In the genomic region with DNA sequence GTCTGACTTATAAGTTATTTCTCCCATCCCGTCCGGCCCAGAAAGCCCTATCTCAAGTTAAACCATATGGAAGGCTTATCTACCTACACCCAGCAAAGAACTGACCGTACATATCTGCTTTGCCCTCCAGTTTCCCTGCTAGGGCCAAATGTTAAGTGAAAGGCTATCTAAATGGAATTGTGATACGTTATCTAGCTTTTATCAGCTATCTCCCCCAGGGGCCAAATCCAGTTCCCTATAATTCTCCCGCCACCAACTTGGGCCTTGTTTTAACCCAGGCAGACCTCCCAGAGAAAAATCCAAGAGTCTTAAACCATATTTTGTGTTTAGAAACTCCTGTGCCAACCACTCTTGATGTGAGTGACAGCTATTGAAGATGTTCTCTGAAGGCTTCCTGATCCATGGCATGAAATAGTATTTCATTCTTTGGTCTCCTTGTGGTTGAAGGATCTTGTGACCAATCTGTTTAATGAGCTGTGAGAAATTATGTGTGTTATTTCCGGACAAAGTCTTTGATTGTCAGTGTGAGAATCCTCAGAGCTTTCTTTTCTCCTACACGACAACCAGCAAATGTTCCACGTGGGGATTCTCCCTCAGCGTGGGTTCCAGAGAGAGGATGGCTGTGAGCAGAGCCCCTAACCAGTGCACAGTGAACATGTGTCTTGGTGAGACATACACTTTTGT, we compare ENCODE assay signal across 26 cellular contexts. TPM values are rescaled to one million over a fixed set of nuclear protein-coding genes. Genes with fewer than 3 reads are reported as not detected.
DNase-seq lines count a peak whose midpoint lies in the region; ATAC-seq and TF ChIP-seq lines count a peak whose summit lies in the region.
"Had no signal": no experiment of that assay in that cellular context is flagged by ENCODE, and none has a peak within 500 bp of the region (broad histone marks: within the 10 kb centered on the region; RNA-seq: fewer than 3 reads in every experiment).

No MANE protein-coding gene starts in this region.

- H3K4me1 Mint-ChIP-seq in Caco-2 (ENCODE audit: low read depth, unreplicated experiment) (no peaks in the 10 kb centered on the region), nephron (peaks cover 16% of the 10 kb centered on the region)

- H3K27ac Mint-ChIP-seq in Caco-2 (ENCODE audit: unreplicated experiment) (peak overlapping the region; percentile 80), nephron (peak overlapping the region in 2 of 3 experiments; percentile 8 to 21)
- H3K27ac Mint-ChIP-seq: activated naive CD4-positive, alpha-beta T cell treated with anti-CD3 and anti-CD28 coated beads for 36 hours; H9 had no signal

- H3K4me3 ChIP-seq in Caco-2 (ENCODE audit: low read depth, low read length) (no peak overlapping the region), PC-9 (no peak overlapping the region)
- H3K4me3 ChIP-seq: prostate gland, SJCRH30, smooth muscle cell, tibial nerve had no signal

- POLR2A ChIA-PET in Caco-2 (lab: Charles Lee), result no interaction called here
- POLR2A ChIA-PET in PC-9 (lab: Charles Lee; ENCODE audit: unreplicated experiment), result no interaction called here

- H3K9me3 Mint-ChIP-seq in Caco-2 (ENCODE audit: unreplicated experiment) (no peaks in the 10 kb centered on the region), nephron (no peaks in the 10 kb centered on the region)
- H3K9me3 Mint-ChIP-seq: activated naive CD4-positive, alpha-beta T cell treated with anti-CD3 and anti-CD28 coated beads for 36 hours; activated T-cell treated with anti-CD3 and anti-CD28 coated beads, Interleukin-2, amount 50 U/mL, for 4 hours; H9 had no signal

- CTCF ChIA-PET in Caco-2 (lab: Charles Lee), result no interaction called here
- CTCF ChIA-PET in PC-9 (lab: Charles Lee), result no interaction called here

- TF ChIP-seq CTCF in Caco-2 (IDR thresholded peaks at IDR 0.05; ENCODE audit: insufficient read depth in 1 of 2, low read depth in 1 of 2, low read length in 1 of 2, severe bottlenecking in 1 of 2, unreplicated experiment in 1 of 2) (no peak), nephron (IDR thresholded peaks at IDR 0.05; ENCODE audit: unreplicated experiment in 3 of 3) (no peak), PC-9 (conservative IDR thresholded peaks at IDR 0.05) (no peak)

- H3K4me1 ChIP-seq in Caco-2, result no peaks in the 10 kb centered on the region
- H3K4me1 ChIP-seq in PC-9 (replicated peaks; ENCODE audit: insufficient read depth), result no peaks in the 10 kb centered on the region
- H3K4me1 ChIP-seq: prostate gland, tibial nerve had no signal

- no peak overlapping the region for H2AFZ ChIP-seq in PC-9

- ATAC-seq in GM18502 (IDR thresholded peaks at IDR 0.05; ENCODE audit: poor library complexity, unreplicated experiment), result no peak
- ATAC-seq: activated T-cell treated with anti-CD3 and anti-CD28 coated beads, Interleukin-2, amount 50 U/mL, for 4 hours; stimulated activated naive CD8-positive, alpha-beta T cell treated with anti-CD3 and anti-CD28 coated beads, Interleukin-15, Interleukin-2, amounts not matched to agents 100 U/mL and 50 U/mL, for 24 hours had no signal

- H3K27me3 Mint-ChIP-seq in Caco-2 (ENCODE audit: insufficient read depth, unreplicated experiment) (peaks cover 3% of the 10 kb centered on the region), nephron (ENCODE audit: low read depth) (no peaks in the 10 kb centered on the region)

- DNase-seq in Caco-2, result no peak
- peak; percentile 28 for DNase-seq in NCI-H69 (lab: John Stamatoyannopoulos, UW)
- DNase-seq in epithelial cell of prostate (ENCODE audit: low read depth, low spot score), result no peak
- no peak for DNase-seq in PC-9
- DNase-seq in LoVo (ENCODE audit: low spot score), result no peak
- DNase-seq: activated CD4-positive, CD25-positive, alpha-beta regulatory T cell treated with anti-CD3 and anti-CD28 coated beads, Interleukin-2, amount 50 U/mL, for 72 hours; activated naive CD4-positive, alpha-beta T cell treated with anti-CD3 and anti-CD28 coated beads for 36 hours; activated T-cell treated with anti-CD3 and anti-CD28 coated beads, Interleukin-2, amount 50 U/mL, for 4 hours; anterior cingulate cortex; cerebellar nuclear complex; EL; H9; head of caudate nucleus; Karpas-422; NCI-H2107; NCI-H524 treated with DMSO at 0.1 percent for 48 hours; stimulated activated CD4-positive, alpha-beta T cell treated with anti-CD3 and anti-CD28 coated beads, Interleukin-2, amount 100 ng/mL, for 48 hours; stimulated activated naive CD8-positive, alpha-beta T cell treated with anti-CD3 and anti-CD28 coated beads, Interleukin-15, Interleukin-2, amounts not matched to agents 100 U/mL and 50 U/mL, for 24 hours; T-helper 9 cell had no signal

- no peak overlapping the region for H3K4me2 ChIP-seq in PC-9
- H3K4me2 ChIP-seq: smooth muscle cell had no signal

- H3K4me3 Mint-ChIP-seq in Caco-2 (ENCODE audit: unreplicated experiment) (no peak overlapping the region), nephron (no peak overlapping the region)
- H3K4me3 Mint-ChIP-seq: activated naive CD4-positive, alpha-beta T cell treated with anti-CD3 and anti-CD28 coated beads for 36 hours; activated T-cell treated with anti-CD3 and anti-CD28 coated beads, Interleukin-2, amount 50 U/mL, for 4 hours; H9 had no signal

- intact Hi-C loops in Caco-2 (cut with micrococcal nuclease; ENCODE audit: unreplicated experiment) (no loop called here), PC-9 (cut with micrococcal nuclease; ENCODE audit: unreplicated experiment) (no loop called here)

- H3K27me3 ChIP-seq in Caco-2 (replicated peaks; ENCODE audit: control insufficient read depth, insufficient read depth, low read length) (no peaks in the 10 kb centered on the region), PC-9 (ENCODE audit: insufficient read depth, low read depth) (no peaks in the 10 kb centered on the region)
- H3K27me3 ChIP-seq: SJCRH30, tibial nerve had no signal

- no peaks in the 10 kb centered on the region for H3F3A ChIP-seq in PC-9 (ENCODE audit: insufficient read depth, low read depth)

- no peaks in the 10 kb centered on the region for H4K20me1 ChIP-seq in PC-9 (ENCODE audit: insufficient read depth)

- H3K79me2 ChIP-seq in PC-9 (ENCODE audit: low read depth), result no peaks in the 10 kb centered on the region

- no peaks in the 10 kb centered on the region for H3K36me3 ChIP-seq in Caco-2 (ENCODE audit: control insufficient read depth, insufficient read depth, low read length)
- no peaks in the 10 kb centered on the region for H3K36me3 ChIP-seq in PC-9 (ENCODE audit: low read depth)
- H3K36me3 ChIP-seq: prostate gland, SJCRH30, tibial nerve had no signal

- H3K9me3 ChIP-seq in Caco-2 (no peaks in the 10 kb centered on the region), PC-9 (ENCODE audit: insufficient read depth, low read depth) (no peaks in the 10 kb centered on the region)
- H3K9me3 ChIP-seq: prostate gland, SJCRH30, tibial nerve had no signal

- H3K36me3 Mint-ChIP-seq in Caco-2 (ENCODE audit: insufficient read depth, unreplicated experiment) (no peaks in the 10 kb centered on the region), nephron (ENCODE audit: low read depth) (no peaks in the 10 kb centered on the region)

- H3K27ac ChIP-seq in epithelial cell of prostate (peak overlapping the region; percentile 45), PC-9 (no peak overlapping the region)
- H3K27ac ChIP-seq: prostate gland, SJCRH30, tibial nerve had no signal

- no peaks in the 10 kb centered on the region; the same call in 1 of the 2 replicates for H3K9me2 ChIP-seq in PC-9 (ENCODE audit: insufficient read depth)

- BruUV-seq in Caco-2 (replicated peaks; lab: Mats Ljungman, UMichigan), result no TSS peak
- no TSS peak for BruUV-seq in PC-9 (replicated peaks; lab: Mats Ljungman, UMichigan)

RNA-seq across cellular contexts. Expression of a gene that starts 45.2 kb away (rescaled TPM):
- total RNA-seq in Caco-2 (2022) (23.0 and 25.2 TPM in 2 replicates), PC-9 (2021) (23.7 and 27.9 TPM in 2 replicates)
- total RNA-seq: HT1080 had no signal
